ENCODE assay signal across 1 cellular context in genomic region chr5:132224721-132225120, GRCh38.
TF ChIP-seq lines count a peak whose summit lies in the region.

No MANE protein-coding gene starts in this region.

TF ChIP-seq in HCT116, 20 proteins besides CTCF, POLR2A, EP300 and RAD21 (continued from another document):
- TF ChIP-seq CBX3 (IDR thresholded peaks at IDR 0.05; ENCODE audit: low read depth) = no peak
- TF ChIP-seq JUND (IDR thresholded peaks at IDR 0.05) = no peak
- no peak for TF ChIP-seq ZFX (IDR thresholded peaks at IDR 0.05)
